ENCODE assay signal across 19 cellular contexts in genomic region chr4:30867427-30867826, GRCh38.
DNase-seq lines count a peak whose midpoint lies in the region; ATAC-seq and TF ChIP-seq lines count a peak whose summit lies in the region.
"Had no signal": no experiment of that assay in that cellular context is flagged by ENCODE, and none has a peak within 500 bp of the region (broad histone marks: within the 10 kb centered on the region; RNA-seq: fewer than 3 reads in every experiment).

No MANE protein-coding gene starts in this region.

- H3K79me2 ChIP-seq in Karpas-422 (ENCODE audit: low read length) = no peaks in the 10 kb centered on the region

- H3K27me3 ChIP-seq in RWPE2 (ENCODE audit: insufficient read depth, poor library complexity, severe bottlenecking) (no peaks in the 10 kb centered on the region), esophagus muscularis mucosa (no peaks in the 10 kb centered on the region), Karpas-422 (ENCODE audit: low read length) (no peaks in the 10 kb centered on the region)
- H3K27me3 ChIP-seq: thyroid gland had no signal

- no peak for DNase-seq in RWPE2 (ENCODE audit: low spot score)
- DNase-seq in esophagus muscularis mucosa (ENCODE audit: extremely low spot score) = no peak
- DNase-seq in occipital lobe (lab: John Stamatoyannopoulos, UW) = peak; percentile 11
- no peak for DNase-seq in type B pancreatic cell (ENCODE audit: extremely low spot score, unreplicated experiment)
- no peak for DNase-seq in Karpas-422
- DNase-seq in activated CD4-positive, alpha-beta T cell treated with anti-CD3 and anti-CD28 coated beads, Interleukin-2, amount 50 U/mL, for 4 hours = no peak
- DNase-seq: activated CD4-positive, alpha-beta memory T cell treated with anti-CD3 and anti-CD28 coated beads, Interleukin-2, amount 10 ng/mL, durations not matched to agents 7 days and 5 days; activated naive CD4-positive, alpha-beta T cell; CD8-positive, alpha-beta memory T cell; endodermal cell; immature natural killer cell; NCI-H1105 treated with DMSO at 0.1 percent for 48 hours; RPMI8226; stimulated activated CD4-positive, alpha-beta T cell treated with anti-CD3 and anti-CD28 coated beads, Interleukin-2, amount 100 ng/mL, for 24 hours; stimulated activated naive B cell treated with anti-CD40 and anti-IgM and Interleukin-4, amounts not matched to agents 10 μg/mL and 1 μg/mL and 100 μg/mL, for 72 hours; thyroid gland had no signal

- WGBS in esophagus muscularis mucosa = 53% methylated on average over 3 of the region's 3 CpGs

- H3K4me2 ChIP-seq in Karpas-422 (ENCODE audit: low read depth, low read length, poor library complexity, severe bottlenecking) = no peak overlapping the region

- peaks cover 13% of the 10 kb centered on the region for H3K36me3 Mint-ChIP-seq in type B pancreatic cell
- H3K36me3 Mint-ChIP-seq: stimulated activated naive B cell treated with anti-CD40 and anti-IgM and Interleukin-4, amounts not matched to agents 10 μg/mL and 1 μg/mL and 100 μg/mL, for 72 hours; WTC11 had no signal

- H2AFZ ChIP-seq in Karpas-422 (ENCODE audit: low read length) = no peak overlapping the region

- peaks cover 3% of the 10 kb centered on the region for H3K27me3 Mint-ChIP-seq in type B pancreatic cell
- H3K27me3 Mint-ChIP-seq: activated CD4-positive, alpha-beta memory T cell treated with anti-CD3 and anti-CD28 coated beads, Interleukin-2, amount 10 ng/mL, durations not matched to agents 7 days and 5 days; CD8-positive, alpha-beta memory T cell; stimulated activated naive B cell treated with anti-CD40 and anti-IgM and Interleukin-4, amounts not matched to agents 10 μg/mL and 1 μg/mL and 100 μg/mL, for 72 hours had no signal

- H3K27ac Mint-ChIP-seq in type B pancreatic cell = peak overlapping the region; percentile 71
- H3K27ac Mint-ChIP-seq: activated CD4-positive, alpha-beta memory T cell treated with anti-CD3 and anti-CD28 coated beads, Interleukin-2, amount 10 ng/mL, durations not matched to agents 7 days and 5 days; CD8-positive, alpha-beta memory T cell; endodermal cell; immature natural killer cell; stimulated activated naive B cell treated with anti-CD40 and anti-IgM and Interleukin-4, amounts not matched to agents 10 μg/mL and 1 μg/mL and 100 μg/mL, for 72 hours; WTC11 had no signal

- H3K4me1 ChIP-seq in RWPE2 (ENCODE audit: insufficient read depth, poor library complexity, severe bottlenecking) = peaks cover 23% of the 10 kb centered on the region
- H3K4me1 ChIP-seq in esophagus muscularis mucosa = peaks cover 15 to 79% (median 66%) of the 10 kb centered on the region in 4 donors
- H3K4me1 ChIP-seq in Karpas-422 (ENCODE audit: low read length) = no peaks in the 10 kb centered on the region
- H3K4me1 ChIP-seq: thyroid gland had no signal

- peak overlapping the region; percentile 69 for H3K27ac ChIP-seq in RWPE2 (ENCODE audit: poor library complexity, severe bottlenecking)
- peak overlapping the region; percentile 64 to 77 (median 70) for H3K27ac ChIP-seq in esophagus muscularis mucosa (replicated peaks in 1 of 4)
- no peak overlapping the region for H3K27ac ChIP-seq in Karpas-422 (ENCODE audit: low read length)
- H3K27ac ChIP-seq: thyroid gland had no signal

- no peak overlapping the region for H3K4me3 Mint-ChIP-seq in type B pancreatic cell
- H3K4me3 Mint-ChIP-seq: activated CD4-positive, alpha-beta memory T cell treated with anti-CD3 and anti-CD28 coated beads, Interleukin-2, amount 10 ng/mL, durations not matched to agents 7 days and 5 days; CD8-positive, alpha-beta memory T cell; endodermal cell; immature natural killer cell; stimulated activated naive B cell treated with anti-CD40 and anti-IgM and Interleukin-4, amounts not matched to agents 10 μg/mL and 1 μg/mL and 100 μg/mL, for 72 hours; WTC11 had no signal

- ATAC-seq in RWPE2 (ENCODE audit: low read depth) (peak; percentile 37; the same call in 2 of the 3 replicates), HG03139 (IDR thresholded peaks at IDR 0.05; ENCODE audit: unreplicated experiment) (no peak), esophagus mucosa (no peak)
- ATAC-seq: stimulated activated naive B cell treated with anti-CD40 and anti-IgM and Interleukin-4, amounts not matched to agents 10 μg/mL and 1 μg/mL and 100 μg/mL, for 72 hours; WTC11 had no signal

- intact Hi-C loops in esophagus muscularis mucosa (cut with DNase I) = loop anchor here (5.0 kb wide), 1 partner anchor 145 kb away; the partner anchor contains the start of gene PCDH7

- H3K36me3 ChIP-seq in RWPE2 (ENCODE audit: low read depth) (no peaks in the 10 kb centered on the region), esophagus muscularis mucosa (no peaks in the 10 kb centered on the region), Karpas-422 (ENCODE audit: insufficient read depth, low read length) (no peaks in the 10 kb centered on the region)
- H3K36me3 ChIP-seq: thyroid gland had no signal

- no peaks in the 10 kb centered on the region for H3K9me2 ChIP-seq in Karpas-422 (replicated peaks; ENCODE audit: insufficient read depth, low read length)

- no peak overlapping the region for H3K9ac ChIP-seq in Karpas-422 (ENCODE audit: low read length)

- TF ChIP-seq EP300 in esophagus muscularis mucosa (IDR thresholded peaks at IDR 0.05) = no peak

- H3K4me3 ChIP-seq in RWPE2 (ENCODE audit: severe bottlenecking) (no peak overlapping the region), esophagus muscularis mucosa (peak overlapping the region in 2 of 4 donors; percentile 13 to 21), Karpas-422 (ENCODE audit: low read length) (no peak overlapping the region)
- H3K4me3 ChIP-seq: thyroid gland had no signal

- H3K9me3 Mint-ChIP-seq in type B pancreatic cell = peaks cover 4% of the 10 kb centered on the region
- H3K9me3 Mint-ChIP-seq: endodermal cell, WTC11 had no signal

- peaks cover 36% of the 10 kb centered on the region for H3K4me1 Mint-ChIP-seq in type B pancreatic cell (ENCODE audit: unreplicated experiment)
- H3K4me1 Mint-ChIP-seq: activated CD4-positive, alpha-beta memory T cell treated with anti-CD3 and anti-CD28 coated beads, Interleukin-2, amount 10 ng/mL, durations not matched to agents 7 days and 5 days; CD8-positive, alpha-beta memory T cell; immature natural killer cell; stimulated activated naive B cell treated with anti-CD40 and anti-IgM and Interleukin-4, amounts not matched to agents 10 μg/mL and 1 μg/mL and 100 μg/mL, for 72 hours had no signal

- no peaks in the 10 kb centered on the region for H4K20me1 ChIP-seq in Karpas-422 (ENCODE audit: insufficient read depth, low read depth, low read length)

- TF ChIP-seq CTCF in RWPE2 (IDR thresholded peaks at IDR 0.05; ENCODE audit: poor library complexity, severe bottlenecking) (no peak), esophagus muscularis mucosa (IDR thresholded peaks at IDR 0.05) (no peak), type B pancreatic cell (conservative IDR thresholded peaks at IDR 0.05) (no peak)

- no peak for TF ChIP-seq POLR2A in esophagus muscularis mucosa (IDR thresholded peaks at IDR 0.05; ENCODE audit: low read depth)

- H3K9me3 ChIP-seq in RWPE2 (ENCODE audit: severe bottlenecking) (no peaks in the 10 kb centered on the region), esophagus muscularis mucosa (no peaks in the 10 kb centered on the region), Karpas-422 (ENCODE audit: low read length) (peaks cover 23% of the 10 kb centered on the region)
- H3K9me3 ChIP-seq: thyroid gland had no signal
